ENCODE assay signal across 30 cellular contexts in the genomic region with DNA sequence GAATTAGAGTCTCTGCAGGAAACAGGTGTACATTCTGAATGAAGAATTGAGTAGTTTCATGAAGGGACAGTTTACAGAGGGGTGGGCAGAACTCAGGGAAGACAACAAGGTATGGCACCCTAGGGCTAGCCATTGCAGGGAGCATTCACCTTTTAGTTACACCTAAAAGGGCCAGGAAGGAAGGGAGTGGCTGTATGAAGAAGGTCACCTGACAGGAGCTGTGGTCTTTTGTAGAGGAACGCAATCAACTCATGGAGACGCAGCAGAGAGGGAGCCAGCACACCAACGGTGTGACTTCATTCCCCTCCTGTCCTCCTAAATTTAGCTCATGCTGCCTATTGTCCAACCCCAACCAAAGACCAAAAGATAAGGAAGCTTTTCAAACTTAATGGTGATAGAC. TPM values are rescaled to one million over a fixed set of nuclear protein-coding genes. Genes with fewer than 3 reads are reported as not detected.
DNase-seq lines count a peak whose midpoint lies in the region; ATAC-seq lines count a peak whose summit lies in the region.
"Had no signal": no experiment of that assay in that cellular context is flagged by ENCODE, and none has a peak within 500 bp of the region (broad histone marks: within the 10 kb centered on the region; RNA-seq: fewer than 3 reads in every experiment).

No MANE protein-coding gene starts in this region.

- no peaks in the 10 kb centered on the region for H3K36me3 Mint-ChIP-seq in activated naive CD4-positive, alpha-beta T cell treated with anti-CD3 and anti-CD28 coated beads for 36 hours (ENCODE audit: low read depth)
- H3K36me3 Mint-ChIP-seq in IgD-negative memory B cell = no peaks in the 10 kb centered on the region
- peaks cover 7% of the 10 kb centered on the region for H3K36me3 Mint-ChIP-seq in activated CD8-positive, alpha-beta T cell treated with anti-CD3 and anti-CD28 coated beads, Interleukin-2, amount 10 ng/mL, durations not matched to agents 7 days and 5 days (ENCODE audit: low read depth)
- peaks cover 2 to 6% of the 10 kb centered on the region in 2 donors for H3K36me3 Mint-ChIP-seq in stimulated activated naive B cell treated with anti-CD40 and anti-IgM and Interleukin-4, amounts not matched to agents 10 μg/mL and 1 μg/mL and 100 μg/mL, for 72 hours
- H3K36me3 Mint-ChIP-seq: mesothelial cell of epicardium, natural killer cell had no signal

- no peak for ATAC-seq in activated CD8-positive, alpha-beta T cell treated with anti-CD3 and anti-CD28 coated beads, Interleukin-2, amount 10 ng/mL, durations not matched to agents 7 days and 5 days
- peak; percentile 14 to 22 for ATAC-seq in stimulated activated naive B cell treated with anti-CD40 and anti-IgM and Interleukin-4, amounts not matched to agents 10 μg/mL and 1 μg/mL and 100 μg/mL, for 72 hours (replicated peaks)
- ATAC-seq: left ventricle myocardium superior; natural killer cell; stimulated activated naive CD8-positive, alpha-beta T cell treated with anti-CD3 and anti-CD28 coated beads, Interleukin-15, amount 100 ng/mL, for 72 hours had no signal

- intact Hi-C loops in activated naive CD4-positive, alpha-beta T cell treated with anti-CD3 and anti-CD28 coated beads for 36 hours (cut with micrococcal nuclease) = no loop called here

- H3K4me1 Mint-ChIP-seq in activated naive CD4-positive, alpha-beta T cell treated with anti-CD3 and anti-CD28 coated beads for 36 hours (ENCODE audit: low read depth) = peaks cover 25% of the 10 kb centered on the region
- peaks cover 15 to 28% (median 22%) of the 10 kb centered on the region in 3 donors for H3K4me1 Mint-ChIP-seq in IgD-negative memory B cell
- H3K4me1 Mint-ChIP-seq in activated CD8-positive, alpha-beta T cell treated with anti-CD3 and anti-CD28 coated beads, Interleukin-2, amount 10 ng/mL, durations not matched to agents 7 days and 5 days (ENCODE audit: low read depth) = peaks cover 25% of the 10 kb centered on the region
- H3K4me1 Mint-ChIP-seq in stimulated activated naive B cell treated with anti-CD40 and anti-IgM and Interleukin-4, amounts not matched to agents 10 μg/mL and 1 μg/mL and 100 μg/mL, for 72 hours = peaks cover 18 to 33% of the 10 kb centered on the region in 2 donors
- H3K4me1 Mint-ChIP-seq: mesothelial cell of epicardium had no signal

- CTCF ChIA-PET in activated naive CD4-positive, alpha-beta T cell treated with anti-CD3 and anti-CD28 coated beads for 36 hours (lab: Charles Lee) = no interaction called here
- CTCF ChIA-PET in activated CD8-positive, alpha-beta T cell treated with anti-CD3 and anti-CD28 coated beads, Interleukin-2, amount 10 ng/mL, durations not matched to agents 7 days and 5 days (lab: Charles Lee) = no interaction called here

- H3K9me3 Mint-ChIP-seq in activated naive CD4-positive, alpha-beta T cell treated with anti-CD3 and anti-CD28 coated beads for 36 hours = peaks cover 4% of the 10 kb centered on the region
- peaks cover 0 to 5% (median 0%) of the 10 kb centered on the region in 3 donors for H3K9me3 Mint-ChIP-seq in IgD-negative memory B cell
- H3K9me3 Mint-ChIP-seq in activated CD8-positive, alpha-beta T cell treated with anti-CD3 and anti-CD28 coated beads, Interleukin-2, amount 10 ng/mL, durations not matched to agents 7 days and 5 days (ENCODE audit: insufficient read depth) = peaks cover 10% of the 10 kb centered on the region
- peaks cover 0 to 3% of the 10 kb centered on the region in 2 donors for H3K9me3 Mint-ChIP-seq in stimulated activated naive B cell treated with anti-CD40 and anti-IgM and Interleukin-4, amounts not matched to agents 10 μg/mL and 1 μg/mL and 100 μg/mL, for 72 hours
- H3K9me3 Mint-ChIP-seq: natural killer cell; stimulated activated naive CD8-positive, alpha-beta T cell treated with anti-CD3 and anti-CD28 coated beads, Interleukin-15, amount 100 ng/mL, for 72 hours had no signal

- no peaks in the 10 kb centered on the region for H3K27me3 Mint-ChIP-seq in activated naive CD4-positive, alpha-beta T cell treated with anti-CD3 and anti-CD28 coated beads for 36 hours (ENCODE audit: low read depth)
- H3K27me3 Mint-ChIP-seq in IgD-negative memory B cell = no peaks in the 10 kb centered on the region
- H3K27me3 Mint-ChIP-seq in activated CD8-positive, alpha-beta T cell treated with anti-CD3 and anti-CD28 coated beads, Interleukin-2, amount 10 ng/mL, durations not matched to agents 7 days and 5 days (ENCODE audit: low read depth) = peaks cover 7% of the 10 kb centered on the region
- H3K27me3 Mint-ChIP-seq in stimulated activated naive B cell treated with anti-CD40 and anti-IgM and Interleukin-4, amounts not matched to agents 10 μg/mL and 1 μg/mL and 100 μg/mL, for 72 hours = no peaks in the 10 kb centered on the region
- H3K27me3 Mint-ChIP-seq: stimulated activated naive CD8-positive, alpha-beta T cell treated with anti-CD3 and anti-CD28 coated beads, Interleukin-15, amount 100 ng/mL, for 72 hours had no signal

- H3K4me3 Mint-ChIP-seq in activated naive CD4-positive, alpha-beta T cell treated with anti-CD3 and anti-CD28 coated beads for 36 hours = no peak overlapping the region
- H3K4me3 Mint-ChIP-seq in IgD-negative memory B cell = peak overlapping the region; percentile 2 to 91 (median 56)
- H3K4me3 Mint-ChIP-seq in activated CD8-positive, alpha-beta T cell treated with anti-CD3 and anti-CD28 coated beads, Interleukin-2, amount 10 ng/mL, durations not matched to agents 7 days and 5 days = peak overlapping the region; percentile 12
- no peak overlapping the region for H3K4me3 Mint-ChIP-seq in stimulated activated naive B cell treated with anti-CD40 and anti-IgM and Interleukin-4, amounts not matched to agents 10 μg/mL and 1 μg/mL and 100 μg/mL, for 72 hours
- H3K4me3 Mint-ChIP-seq: H9, mesothelial cell of epicardium, natural killer cell had no signal

- DNase-seq in activated naive CD4-positive, alpha-beta T cell treated with anti-CD3 and anti-CD28 coated beads for 36 hours = peak; percentile 6
- no peak for DNase-seq in activated naive CD4-positive, alpha-beta T cell treated with anti-CD3 and anti-CD28 coated beads, Interleukin-2, amount 50 U/mL, for 16 hours
- no peak for DNase-seq in activated CD8-positive, alpha-beta T cell treated with anti-CD3 and anti-CD28 coated beads, Interleukin-2, amount 10 ng/mL, durations not matched to agents 7 days and 5 days
- no peak for DNase-seq in stimulated activated naive B cell treated with anti-CD40 and anti-IgM and Interleukin-4, amounts not matched to agents 10 μg/mL and 1 μg/mL and 100 μg/mL, for 72 hours
- DNase-seq in ecto neural progenitor cell (ENCODE audit: low spot score) (no peak), CD1c-positive myeloid dendritic cell (ENCODE audit: extremely low spot score) (no peak), superior temporal gyrus (ENCODE audit: extremely low spot score) (no peak)
- DNase-seq: activated CD4-positive, alpha-beta T cell treated with anti-CD3 and anti-CD28 coated beads for 4 hours; activated CD8-positive, alpha-beta memory T cell treated with anti-CD3 and anti-CD28 coated beads, Interleukin-2, amount 50 U/mL, for 48 hours; activated effector memory CD4-positive, alpha-beta T cell treated with Interleukin-2 at 50 U/mL for 16 hours; amygdala; BE2C; DMS79; effector CD8-positive, alpha-beta T cell; GDM1; glutamatergic neuron; H9; KG1; left ventricle myocardium superior; natural killer cell; NCI-H1417 treated with DMSO at 0.1 percent for 48 hours; NCI-H2107; NCI-H446; NCI-H82; occipital lobe; RPMI8226; stimulated activated naive CD8-positive, alpha-beta T cell treated with anti-CD3 and anti-CD28 coated beads, Interleukin-15, amount 100 ng/mL, for 72 hours; thyroid gland had no signal

- POLR2A ChIA-PET in activated CD8-positive, alpha-beta T cell treated with anti-CD3 and anti-CD28 coated beads, Interleukin-2, amount 10 ng/mL, durations not matched to agents 7 days and 5 days (lab: Charles Lee) = interaction anchor here (0.7 kb wide), 1 partner anchor 13 kb away, joined by 3 read pairs; a partner anchor contains a TSS

- H3K27ac Mint-ChIP-seq in activated naive CD4-positive, alpha-beta T cell treated with anti-CD3 and anti-CD28 coated beads for 36 hours = no peak overlapping the region
- no peak overlapping the region for H3K27ac Mint-ChIP-seq in IgD-negative memory B cell
- H3K27ac Mint-ChIP-seq in activated CD8-positive, alpha-beta T cell treated with anti-CD3 and anti-CD28 coated beads, Interleukin-2, amount 10 ng/mL, durations not matched to agents 7 days and 5 days = peak overlapping the region; percentile 51
- no peak overlapping the region for H3K27ac Mint-ChIP-seq in stimulated activated naive B cell treated with anti-CD40 and anti-IgM and Interleukin-4, amounts not matched to agents 10 μg/mL and 1 μg/mL and 100 μg/mL, for 72 hours
- H3K27ac Mint-ChIP-seq: H9; mesothelial cell of epicardium; natural killer cell; stimulated activated naive CD8-positive, alpha-beta T cell treated with anti-CD3 and anti-CD28 coated beads, Interleukin-15, amount 100 ng/mL, for 72 hours had no signal

RNA-seq across cellular contexts. Expression of a gene that starts 12.7 kb away (rescaled TPM):
- 10 to 100 TPM; 28.8 to 29.1 TPM for total RNA-seq in activated naive CD4-positive, alpha-beta T cell treated with anti-CD3 and anti-CD28 coated beads for 36 hours
- polyA plus RNA-seq in IgD-negative memory B cell = 76.8 TPM
- total RNA-seq in activated CD8-positive, alpha-beta T cell treated with anti-CD3 and anti-CD28 coated beads, Interleukin-2, amount 10 ng/mL, durations not matched to agents 7 days and 5 days = 10 to 100 TPM; 22.3 to 24.5 TPM

Comparison
In these comparisons a context has a peak if more than half of its experiments do, and no peak if none do; other contexts are left out.
1. H3K4me3 Mint-ChIP-seq: peak in IgD-negative memory B cell (4 of 4) and activated CD8-positive, alpha-beta T cell treated with anti-CD3 and anti-CD28 coated beads, Interleukin-2, amount 10 ng/mL, durations not matched to agents 7 days and 5 days (single experiment); none in activated naive CD4-positive, alpha-beta T cell treated with anti-CD3 and anti-CD28 coated beads for 36 hours (single experiment) and stimulated activated naive B cell treated with anti-CD40 and anti-IgM and Interleukin-4, amounts not matched to agents 10 μg/mL and 1 μg/mL and 100 μg/mL, for 72 hours (0 of 2).